21 cellular contexts compared by ENCODE assay signal in genomic region chr9:137185921-137186320, GRCh38. TPM values are rescaled to one million over a fixed set of nuclear protein-coding genes. Genes with fewer than 3 reads are reported as not detected.
"Had no signal": no experiment of that assay in that cellular context is flagged by ENCODE, and none has a peak within 500 bp of the region (broad histone marks: within the 10 kb centered on the region; RNA-seq: fewer than 3 reads in every experiment).

No MANE protein-coding gene starts in this region.

- H3K27ac ChIP-seq: heart left ventricle, lower lobe of right lung, suprapubic skin had no signal

- H3K9me3 ChIP-seq: gastrocnemius medialis, heart left ventricle, lower lobe of right lung, suprapubic skin had no signal

- DNase-seq: activated B cell treated with CpG ODN at 0.5 μM for 24 hours; activated CD4-positive, alpha-beta T cell treated with anti-CD3 and anti-CD28 coated beads, Interleukin-2, amount 10 ng/mL, durations not matched to agents 24 days and 14 days; activated CD8-positive, alpha-beta memory T cell treated with anti-CD3 and anti-CD28 coated beads, Interleukin-2, amount 50 U/mL, for 48 hours; activated naive CD4-positive, alpha-beta T cell treated with anti-CD3 and anti-CD28 coated beads, Interleukin-2, amount 10 ng/mL, durations not matched to agents 7 days and 5 days; heart left ventricle; lower lobe of right lung; midbrain; nucleus accumbens; right cardiac atrium; T-helper 2 cell; trophoblast cell had no signal

- H3K9me3 Mint-ChIP-seq: activated B cell treated with CpG ODN at 0.5 μM for 24 hours; activated CD4-positive, alpha-beta T cell treated with anti-CD3 and anti-CD28 coated beads, Interleukin-2, amount 10 ng/mL, durations not matched to agents 24 days and 14 days; activated naive CD4-positive, alpha-beta T cell treated with anti-CD3 and anti-CD28 coated beads, Interleukin-2, amount 10 ng/mL, durations not matched to agents 7 days and 5 days; activated T-helper 17 cell treated with anti-CD3 and anti-CD28 coated beads, Interleukin-2, amount 50 U/mL, for 72 hours; stimulated activated naive CD8-positive, alpha-beta T cell treated with anti-CD3 and anti-CD28 coated beads, Interleukin-15, Interleukin-2, amounts not matched to agents 100 ng/mL and 50 ng/mL, for 24 hours had no signal

- H3K27me3 Mint-ChIP-seq: activated B cell treated with CpG ODN at 0.5 μM for 24 hours; activated CD4-positive, alpha-beta T cell treated with anti-CD3 and anti-CD28 coated beads, Interleukin-2, amount 10 ng/mL, durations not matched to agents 24 days and 14 days; activated T-helper 17 cell treated with anti-CD3 and anti-CD28 coated beads, Interleukin-2, amount 50 U/mL, for 72 hours; progenitor cell of endocrine pancreas; stimulated activated naive CD8-positive, alpha-beta T cell treated with anti-CD3 and anti-CD28 coated beads, Interleukin-15, Interleukin-2, amounts not matched to agents 100 ng/mL and 50 ng/mL, for 24 hours had no signal

- ATAC-seq: activated T-helper 17 cell treated with anti-CD3 and anti-CD28 coated beads, Interleukin-2, amount 50 U/mL, for 72 hours; gastrocnemius medialis; heart left ventricle; lower lobe of right lung; right cardiac atrium had no signal

- H3K4me3 ChIP-seq: lower lobe of right lung, smooth muscle cell, suprapubic skin had no signal

- H3K27ac Mint-ChIP-seq: activated B cell treated with CpG ODN at 0.5 μM for 24 hours; activated CD4-positive, alpha-beta T cell treated with anti-CD3 and anti-CD28 coated beads, Interleukin-2, amount 10 ng/mL, durations not matched to agents 24 days and 14 days; activated T-helper 17 cell treated with anti-CD3 and anti-CD28 coated beads, Interleukin-2, amount 50 U/mL, for 72 hours; progenitor cell of endocrine pancreas had no signal

- H3K27me3 ChIP-seq: gastrocnemius medialis, heart left ventricle, suprapubic skin had no signal

RNA-seq across cellular contexts. Expression of gene TMEM210, which starts 14.1 kb away (rescaled TPM):
- total RNA-seq: activated B cell treated with CpG ODN at 0.5 μM for 24 hours; activated CD4-positive, alpha-beta T cell treated with anti-CD3 and anti-CD28 coated beads, Interleukin-2, amount 10 ng/mL, durations not matched to agents 24 days and 14 days; activated T-helper 17 cell treated with anti-CD3 and anti-CD28 coated beads, Interleukin-2, amount 50 U/mL, for 72 hours; dermis microvascular lymphatic vessel endothelial cell; epithelial cell of proximal tubule; gastrocnemius medialis; heart left ventricle; lower lobe of right lung; myocyte; progenitor cell of endocrine pancreas; right cardiac atrium; smooth muscle cell; suprapubic skin had no signal
- polyA plus RNA-seq: adipose tissue, heart left ventricle, right cardiac atrium, smooth muscle cell had no signal

RNA-seq across cellular contexts. Expression of gene LRRC26, which starts 16.1 kb away (rescaled TPM):
- total RNA-seq: activated CD4-positive, alpha-beta T cell treated with anti-CD3 and anti-CD28 coated beads, Interleukin-2, amount 10 ng/mL, durations not matched to agents 24 days and 14 days; activated T-helper 17 cell treated with anti-CD3 and anti-CD28 coated beads, Interleukin-2, amount 50 U/mL, for 72 hours; dermis microvascular lymphatic vessel endothelial cell; epithelial cell of proximal tubule; gastrocnemius medialis; heart left ventricle; myocyte; right cardiac atrium; smooth muscle cell had no signal
- polyA plus RNA-seq: heart left ventricle, right cardiac atrium, smooth muscle cell had no signal
